ENCODE assay signal across 2 cellular contexts in genomic region chr22:24248611-24249010, GRCh38. TPM values are rescaled to one million over a fixed set of nuclear protein-coding genes. Genes with fewer than 3 reads are reported as not detected.
"Had no signal": no experiment of that assay in that cellular context is flagged by ENCODE, and none has a peak within 500 bp of the region (broad histone marks: within the 10 kb centered on the region; RNA-seq: fewer than 3 reads in every experiment).

No MANE protein-coding gene starts in this region.

RNA-seq across cellular contexts. Expression of gene GGT5, which starts 3.7 kb away (rescaled TPM):
- polyA plus RNA-seq: immature natural killer cell, keratinocyte had no signal
